Comparison of ENCODE assay signal across 1 cellular context in the genomic region with DNA sequence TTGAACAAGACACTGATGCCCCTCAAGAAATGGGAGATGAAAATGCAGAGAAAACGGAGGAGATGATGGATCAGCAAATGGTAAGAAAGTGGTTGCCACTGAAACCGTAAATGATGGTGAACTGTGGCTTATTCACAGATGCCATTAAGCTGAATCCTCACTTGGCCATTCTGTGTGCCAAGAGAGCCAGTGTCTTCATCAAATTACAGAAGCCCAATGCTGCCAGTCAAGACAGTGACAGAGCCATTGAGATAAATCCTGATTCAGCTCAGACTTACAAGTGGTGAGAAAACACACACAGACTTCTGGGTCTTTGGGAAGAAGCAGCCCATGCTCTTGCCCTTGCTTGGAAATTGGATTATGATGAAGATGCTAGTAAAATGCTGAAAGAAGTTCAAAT.
TF ChIP-seq lines count a peak whose summit lies in the region.

No MANE protein-coding gene starts in this region.

TF ChIP-seq in K562, 482 proteins besides CTCF, POLR2A, EP300 and RAD21:
- no peak for TF ChIP-seq ZNF408 (CRISPR knock-in tag; IDR thresholded peaks at IDR 0.05; ENCODE audit: low read depth)
- TF ChIP-seq, protein P1, sequence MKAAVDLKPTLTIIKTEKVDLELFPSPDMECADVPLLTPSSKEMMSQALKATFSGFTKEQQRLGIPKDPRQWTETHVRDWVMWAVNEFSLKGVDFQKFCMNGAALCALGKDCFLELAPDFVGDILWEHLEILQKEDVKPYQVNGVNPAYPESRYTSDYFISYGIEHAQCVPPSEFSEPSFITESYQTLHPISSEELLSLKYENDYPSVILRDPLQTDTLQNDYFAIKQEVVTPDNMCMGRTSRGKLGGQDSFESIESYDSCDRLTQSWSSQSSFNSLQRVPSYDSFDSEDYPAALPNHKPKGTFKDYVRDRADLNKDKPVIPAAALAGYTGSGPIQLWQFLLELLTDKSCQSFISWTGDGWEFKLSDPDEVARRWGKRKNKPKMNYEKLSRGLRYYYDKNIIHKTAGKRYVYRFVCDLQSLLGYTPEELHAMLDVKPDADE (conservative IDR thresholded peaks at IDR 0.05; ENCODE audit: control insufficient read depth, low read depth, low read length) = no peak
